8 cellular contexts compared by ENCODE assay signal in genomic region chr12:130871286-130872178, GRCh38. TPM values are rescaled to one million over a fixed set of nuclear protein-coding genes. Genes with fewer than 3 reads are reported as not detected.
DNase-seq lines count a peak whose midpoint lies in the region; ATAC-seq and TF ChIP-seq lines count a peak whose summit lies in the region.

Gene RAN (plus strand): TSS chr12:130872066. CDS start chr12:130872594, 528 bp downstream.

- H3K27ac ChIP-seq in right lobe of liver, result peak within 1 kb of the TSS; percentile 57 to 81 (median 66)

- no peak for TF ChIP-seq CTCF in right lobe of liver (IDR thresholded peaks at IDR 0.05)

- intact Hi-C loops in right lobe of liver (cut with DNase I), result no loop called here

- peak within 1 kb of the TSS; percentile 70 to 84 (median 75) for H3K4me3 ChIP-seq in right lobe of liver

- DNase-seq in C1 segment of cervical spinal cord (lab: John Stamatoyannopoulos, UW), result peak; percentile 36 to 94 (median 84)
- peak; percentile 94 for DNase-seq in NCI-H774 (lab: John Stamatoyannopoulos, UW)
- DNase-seq in activated CD4-positive, alpha-beta T cell treated with anti-CD3 and anti-CD28 coated beads, Interleukin-2, amount 50 U/mL, for 48 hours, result peak; percentile 90
- peak; percentile 95 for DNase-seq in dermis blood vessel endothelial cell
- peak; percentile 94 to 96 (median 95) for DNase-seq in right lobe of liver
- DNase-seq in stimulated activated CD4-positive, alpha-beta T cell treated with anti-CD3 and anti-CD28 coated beads, Interleukin-4, amount 100 ng/mL, for 24 hours, result peak; percentile 93

- peak; percentile 52 for TF ChIP-seq POLR2A in right lobe of liver (IDR thresholded peaks at IDR 0.05)

- peak; percentile 56 for ATAC-seq in GM19395 (IDR thresholded peaks at IDR 0.05; ENCODE audit: unreplicated experiment)
- peak; percentile 63 for ATAC-seq in HG03565 (IDR thresholded peaks at IDR 0.05; ENCODE audit: unreplicated experiment)
- ATAC-seq in right lobe of liver, result peak; percentile 80 to 93 (median 88)

- no peaks in the 10 kb centered on the region for H3K27me3 ChIP-seq in right lobe of liver

- H3K4me1 ChIP-seq in right lobe of liver, result peaks cover 0 to 26% (median 10%) of the 10 kb centered on the region in 4 donors

- peaks cover 7 to 36% (median 19%) of the 10 kb centered on the region in 4 donors for H3K36me3 ChIP-seq in right lobe of liver

- no peaks in the 10 kb centered on the region for H3K9me3 ChIP-seq in right lobe of liver

- whole genome bisulfite sequencing in right lobe of liver (ENCODE audit: insufficient coverage, low coverage, low lambda C conversion rate, missing lambda C conversion rate), result 10% methylated on average over 8 of the region's 118 CpGs

RNA-seq across cellular contexts. Expression of gene RAN, which starts in this region (rescaled TPM):
- total RNA-seq in dermis blood vessel endothelial cell (653 and 1,243 TPM in 2 replicates), right lobe of liver (100 to 1,000 TPM; 136 to 220 (median 147) TPM)

Comparison
In these comparisons a context has a peak if more than half of its experiments do, and no peak if none do; other contexts are left out.
1. Peak in every context shown above with its lines: DNase-seq, ATAC-seq, H3K4me3 ChIP-seq and H3K27ac ChIP-seq.